1 cellular context compared by ENCODE assay signal in genomic region chr12:46451276-46452021, GRCh38.
TF ChIP-seq lines count a peak whose summit lies in the region.

No MANE protein-coding gene starts in this region.

TF ChIP-seq in GM23338, 12 proteins besides CTCF, POLR2A, EP300 and RAD21 (continued from another document):
- TF ChIP-seq, protein P1, sequence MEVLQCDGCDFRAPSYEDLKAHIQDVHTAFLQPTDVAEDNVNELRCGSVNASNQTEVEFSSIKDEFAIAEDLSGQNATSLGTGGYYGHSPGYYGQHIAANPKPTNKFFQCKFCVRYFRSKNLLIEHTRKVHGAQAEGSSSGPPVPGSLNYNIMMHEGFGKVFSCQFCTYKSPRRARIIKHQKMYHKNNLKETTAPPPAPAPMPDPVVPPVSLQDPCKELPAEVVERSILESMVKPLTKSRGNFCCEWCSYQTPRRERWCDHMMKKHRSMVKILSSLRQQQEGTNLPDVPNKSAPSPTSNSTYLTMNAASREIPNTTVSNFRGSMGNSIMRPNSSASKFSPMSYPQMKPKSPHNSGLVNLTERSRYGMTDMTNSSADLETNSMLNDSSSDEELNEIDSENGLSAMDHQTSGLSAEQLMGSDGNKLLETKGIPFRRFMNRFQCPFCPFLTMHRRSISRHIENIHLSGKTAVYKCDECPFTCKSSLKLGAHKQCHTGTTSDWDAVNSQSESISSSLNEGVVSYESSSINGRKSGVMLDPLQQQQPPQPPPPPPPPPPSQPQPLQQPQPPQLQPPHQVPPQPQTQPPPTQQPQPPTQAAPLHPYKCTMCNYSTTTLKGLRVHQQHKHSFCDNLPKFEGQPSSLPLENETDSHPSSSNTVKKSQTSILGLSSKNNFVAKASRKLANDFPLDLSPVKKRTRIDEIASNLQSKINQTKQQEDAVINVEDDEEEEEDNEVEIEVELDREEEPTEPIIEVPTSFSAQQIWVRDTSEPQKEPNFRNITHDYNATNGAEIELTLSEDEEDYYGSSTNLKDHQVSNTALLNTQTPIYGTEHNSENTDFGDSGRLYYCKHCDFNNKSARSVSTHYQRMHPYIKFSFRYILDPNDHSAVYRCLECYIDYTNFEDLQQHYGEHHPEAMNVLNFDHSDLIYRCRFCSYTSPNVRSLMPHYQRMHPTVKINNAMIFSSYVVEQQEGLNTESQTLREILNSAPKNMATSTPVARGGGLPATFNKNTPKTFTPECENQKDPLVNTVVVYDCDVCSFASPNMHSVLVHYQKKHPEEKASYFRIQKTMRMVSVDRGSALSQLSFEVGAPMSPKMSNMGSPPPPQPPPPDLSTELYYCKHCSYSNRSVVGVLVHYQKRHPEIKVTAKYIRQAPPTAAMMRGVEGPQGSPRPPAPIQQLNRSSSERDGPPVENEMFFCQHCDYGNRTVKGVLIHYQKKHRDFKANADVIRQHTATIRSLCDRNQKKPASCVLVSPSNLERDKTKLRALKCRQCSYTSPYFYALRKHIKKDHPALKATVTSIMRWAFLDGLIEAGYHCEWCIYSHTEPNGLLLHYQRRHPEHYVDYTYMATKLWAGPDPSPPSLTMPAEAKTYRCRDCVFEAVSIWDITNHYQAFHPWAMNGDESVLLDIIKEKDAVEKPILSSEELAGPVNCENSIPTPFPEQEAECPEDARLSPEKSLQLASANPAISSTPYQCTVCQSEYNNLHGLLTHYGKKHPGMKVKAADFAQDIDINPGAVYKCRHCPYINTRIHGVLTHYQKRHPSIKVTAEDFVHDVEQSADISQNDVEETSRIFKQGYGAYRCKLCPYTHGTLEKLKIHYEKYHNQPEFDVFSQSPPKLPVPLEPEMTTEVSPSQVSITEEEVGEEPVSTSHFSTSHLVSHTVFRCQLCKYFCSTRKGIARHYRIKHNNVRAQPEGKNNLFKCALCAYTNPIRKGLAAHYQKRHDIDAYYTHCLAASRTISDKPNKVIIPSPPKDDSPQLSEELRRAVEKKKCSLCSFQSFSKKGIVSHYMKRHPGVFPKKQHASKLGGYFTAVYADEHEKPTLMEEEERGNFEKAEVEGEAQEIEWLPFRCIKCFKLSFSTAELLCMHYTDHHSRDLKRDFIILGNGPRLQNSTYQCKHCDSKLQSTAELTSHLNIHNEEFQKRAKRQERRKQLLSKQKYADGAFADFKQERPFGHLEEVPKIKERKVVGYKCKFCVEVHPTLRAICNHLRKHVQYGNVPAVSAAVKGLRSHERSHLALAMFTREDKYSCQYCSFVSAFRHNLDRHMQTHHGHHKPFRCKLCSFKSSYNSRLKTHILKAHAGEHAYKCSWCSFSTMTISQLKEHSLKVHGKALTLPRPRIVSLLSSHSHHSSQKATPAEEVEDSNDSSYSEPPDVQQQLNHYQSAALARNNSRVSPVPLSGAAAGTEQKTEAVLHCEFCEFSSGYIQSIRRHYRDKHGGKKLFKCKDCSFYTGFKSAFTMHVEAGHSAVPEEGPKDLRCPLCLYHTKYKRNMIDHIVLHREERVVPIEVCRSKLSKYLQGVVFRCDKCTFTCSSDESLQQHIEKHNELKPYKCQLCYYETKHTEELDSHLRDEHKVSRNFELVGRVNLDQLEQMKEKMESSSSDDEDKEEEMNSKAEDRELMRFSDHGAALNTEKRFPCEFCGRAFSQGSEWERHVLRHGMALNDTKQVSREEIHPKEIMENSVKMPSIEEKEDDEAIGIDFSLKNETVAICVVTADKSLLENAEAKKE (CRISPR knock-in tag; IDR thresholded peaks at IDR 0.05), result no peak
- TF ChIP-seq, protein P2, sequence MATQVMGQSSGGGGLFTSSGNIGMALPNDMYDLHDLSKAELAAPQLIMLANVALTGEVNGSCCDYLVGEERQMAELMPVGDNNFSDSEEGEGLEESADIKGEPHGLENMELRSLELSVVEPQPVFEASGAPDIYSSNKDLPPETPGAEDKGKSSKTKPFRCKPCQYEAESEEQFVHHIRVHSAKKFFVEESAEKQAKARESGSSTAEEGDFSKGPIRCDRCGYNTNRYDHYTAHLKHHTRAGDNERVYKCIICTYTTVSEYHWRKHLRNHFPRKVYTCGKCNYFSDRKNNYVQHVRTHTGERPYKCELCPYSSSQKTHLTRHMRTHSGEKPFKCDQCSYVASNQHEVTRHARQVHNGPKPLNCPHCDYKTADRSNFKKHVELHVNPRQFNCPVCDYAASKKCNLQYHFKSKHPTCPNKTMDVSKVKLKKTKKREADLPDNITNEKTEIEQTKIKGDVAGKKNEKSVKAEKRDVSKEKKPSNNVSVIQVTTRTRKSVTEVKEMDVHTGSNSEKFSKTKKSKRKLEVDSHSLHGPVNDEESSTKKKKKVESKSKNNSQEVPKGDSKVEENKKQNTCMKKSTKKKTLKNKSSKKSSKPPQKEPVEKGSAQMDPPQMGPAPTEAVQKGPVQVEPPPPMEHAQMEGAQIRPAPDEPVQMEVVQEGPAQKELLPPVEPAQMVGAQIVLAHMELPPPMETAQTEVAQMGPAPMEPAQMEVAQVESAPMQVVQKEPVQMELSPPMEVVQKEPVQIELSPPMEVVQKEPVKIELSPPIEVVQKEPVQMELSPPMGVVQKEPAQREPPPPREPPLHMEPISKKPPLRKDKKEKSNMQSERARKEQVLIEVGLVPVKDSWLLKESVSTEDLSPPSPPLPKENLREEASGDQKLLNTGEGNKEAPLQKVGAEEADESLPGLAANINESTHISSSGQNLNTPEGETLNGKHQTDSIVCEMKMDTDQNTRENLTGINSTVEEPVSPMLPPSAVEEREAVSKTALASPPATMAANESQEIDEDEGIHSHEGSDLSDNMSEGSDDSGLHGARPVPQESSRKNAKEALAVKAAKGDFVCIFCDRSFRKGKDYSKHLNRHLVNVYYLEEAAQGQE (IDR thresholded peaks at IDR 0.05; ENCODE audit: unreplicated experiment), result no peak
- TF ChIP-seq ZNF331 (CRISPR knock-in tag; IDR thresholded peaks at IDR 0.05; ENCODE audit: low read depth) (no peak), ETS1 (IDR thresholded peaks at IDR 0.05) (no peak), JUNB (IDR thresholded peaks at IDR 0.05; ENCODE audit: unreplicated experiment) (no peak)
